In genomic region chr14:67935371-67935770, GRCh38 we compare ENCODE assay signal across 25 cellular contexts.
"Had no signal": no experiment of that assay in that cellular context is flagged by ENCODE, and none has a peak within 500 bp of the region (broad histone marks: within the 10 kb centered on the region; RNA-seq: fewer than 3 reads in every experiment).

No MANE protein-coding gene starts in this region.

- H3K4me3 ChIP-seq: ascending aorta, cardiac muscle cell, colonic mucosa, spleen, testis, transverse colon had no signal

- H3K27me3 ChIP-seq: ascending aorta, cardiac muscle cell, colonic mucosa, spleen, testis, transverse colon had no signal

- FAIRE-seq: keratinocyte, urothelium cell line had no signal

- ATAC-seq: left cardiac atrium, left ventricle myocardium superior, natural killer cell, right cardiac atrium, T-helper 17 cell had no signal

- H3K36me3 ChIP-seq: ascending aorta, cardiac muscle cell, colonic mucosa, transverse colon had no signal

- H3K4me1 ChIP-seq: colonic mucosa, testis had no signal

- H3K27ac ChIP-seq: cardiac muscle cell, colonic mucosa, epithelial cell of prostate had no signal

- DNase-seq: activated B cell treated with CpG ODN at 0.5 μM for 24 hours; activated effector memory CD4-positive, alpha-beta T cell treated with anti-CD3 and anti-CD28 coated beads, Interleukin-2, amount 50 U/mL, for 16 hours; activated naive CD4-positive, alpha-beta T cell treated with anti-CD3 and anti-CD28 coated beads for 36 hours; activated naive CD8-positive, alpha-beta T cell treated with anti-CD3 and anti-CD28 coated beads for 36 hours; activated T-cell treated with anti-CD3 and anti-CD28 coated beads, Interleukin-2, amount 50 U/mL, for 1 hour; cerebellar nuclear complex; colonic mucosa; effector CD8-positive, alpha-beta T cell; left cardiac atrium; left ventricle myocardium superior; midbrain; natural killer cell; right cardiac atrium; spleen; stimulated activated CD4-positive, alpha-beta T cell treated with anti-CD3 and anti-CD28 coated beads, Interleukin-2, amount 100 ng/mL, for 48 hours; stimulated activated naive CD4-positive, alpha-beta T cell treated with Interleukin-2 at 50 U/mL for 16 hours; T-helper 17 cell; T1000; testis; transverse colon had no signal

- H3K9me3 ChIP-seq: colonic mucosa, testis had no signal
